Comparison of ENCODE assay signal across 9 cellular contexts in the genomic region with DNA sequence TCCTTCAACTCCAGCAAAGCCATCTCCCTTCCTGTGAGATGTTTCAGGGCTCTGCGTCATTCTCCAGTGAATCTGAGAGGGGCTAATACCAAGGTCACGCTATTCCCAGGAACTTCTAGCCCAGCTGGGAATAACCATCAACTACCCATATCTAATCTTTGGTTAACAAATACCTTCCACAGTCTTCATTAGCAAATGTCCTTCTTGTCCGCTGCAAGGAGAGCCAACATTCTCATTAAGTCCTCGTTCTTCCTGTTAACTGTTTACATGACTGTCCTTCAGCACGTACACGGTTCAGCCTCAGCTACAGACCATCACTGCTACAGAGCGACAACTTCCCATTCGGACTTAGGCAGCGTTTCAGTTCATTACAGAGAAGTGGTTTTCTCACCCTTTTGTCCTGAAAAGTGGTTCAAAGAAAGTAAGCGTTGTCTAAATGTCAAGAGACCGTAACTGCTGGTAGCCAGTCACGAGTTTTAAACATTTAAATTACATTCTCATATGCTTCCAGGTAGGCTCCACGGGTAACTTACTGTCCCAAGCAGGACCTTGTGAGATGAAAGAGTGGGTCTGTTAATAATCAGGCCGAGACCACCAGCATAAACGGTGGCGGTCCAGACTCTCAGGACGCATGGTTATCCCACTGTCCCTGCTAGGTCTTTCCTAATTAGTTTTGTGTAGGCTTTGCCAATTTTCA.
A peak's percentile ranks its signal among the peaks of the same experiment; 100 is the strongest.
DNase-seq lines count a peak whose midpoint lies in the region; ATAC-seq and TF ChIP-seq lines count a peak whose summit lies in the region.
"Had no signal": no experiment of that assay in that cellular context is flagged by ENCODE, and none has a peak within 500 bp of the region (broad histone marks: within the 10 kb centered on the region; RNA-seq: fewer than 3 reads in every experiment).

No MANE protein-coding gene starts in this region.

- H3K27ac ChIP-seq in left lung (peak overlapping the region; percentile 69 to 84), aorta (ENCODE audit: low read depth in 1 of 2, low read length in 2 of 2) (peak overlapping the region; percentile 84 to 93)

- H3K27ac Mint-ChIP-seq in HFFc6: peak overlapping the region; percentile 96

- H3K36me3 ChIP-seq in left lung (no peaks in the 10 kb centered on the region), aorta (ENCODE audit: control insufficient read depth in 1 of 2, insufficient read depth in 2 of 2, low read length in 1 of 2) (no peaks in the 10 kb centered on the region)

- intact Hi-C loops in left lung (cut with DNase I) (no loop called here), aorta (cut with DNase I) (no loop called here)

- no peaks in the 10 kb centered on the region for H3K9me3 Mint-ChIP-seq in HFFc6
- H3K9me3 Mint-ChIP-seq: neural crest cell had no signal

- H3K27me3 ChIP-seq in left lung (no peaks in the 10 kb centered on the region), aorta (ENCODE audit: control insufficient read depth in 1 of 2, insufficient read depth in 2 of 2, low read length in 1 of 2) (no peaks in the 10 kb centered on the region)

- H3K27me3 Mint-ChIP-seq in HFFc6 (ENCODE audit: insufficient read depth): no peaks in the 10 kb centered on the region

- peaks cover 34 to 89% of the 10 kb centered on the region in 2 donors for H3K4me1 ChIP-seq in left lung
- peaks cover 0 to 4% of the 10 kb centered on the region in 2 donors for H3K4me1 ChIP-seq in aorta (ENCODE audit: control insufficient read depth in 1 of 2, insufficient read depth in 2 of 2, low read length in 2 of 2)

- H3K4me1 Mint-ChIP-seq in HFFc6 (ENCODE audit: low read depth): peaks cover 82% of the 10 kb centered on the region

- peaks cover 18% of the 10 kb centered on the region; the same call in 1 of the 2 replicates for H3K36me3 Mint-ChIP-seq in HFFc6 (ENCODE audit: low read depth)

- H3K4me3 ChIP-seq in left lung (no peak overlapping the region), aorta (ENCODE audit: low read length in 2 of 2) (peak overlapping the region; percentile 40 to 74)

- DNase-seq in ELR (ENCODE audit: low read depth): peak; percentile 83
- peak; percentile 63 for DNase-seq in HFFc6
- DNase-seq in amniotic epithelial cell (ENCODE audit: low read depth): peak; percentile 96
- DNase-seq in left lung: no peak
- no peak for DNase-seq in aorta
- DNase-seq in NCI-H82 treated with DMSO at 0.1 percent for 48 hours (lab: John Stamatoyannopoulos, UW; ENCODE audit: unreplicated experiment): no peak
- no peak for DNase-seq in NCI-H82 (lab: John Stamatoyannopoulos, UW)

- peak overlapping the region; percentile 80 for H3K4me3 Mint-ChIP-seq in HFFc6
- H3K4me3 Mint-ChIP-seq: neural crest cell had no signal

- ATAC-seq in left lung (peak; percentile 65), aorta (ENCODE audit: low FRiP score) (peak; percentile 69), GM21515 (IDR thresholded peaks at IDR 0.05; ENCODE audit: unreplicated experiment) (no peak)

- 5 to 9% methylated on average over 17 of the region's 17 CpGs for WGBS in aorta, 2 donors

- TF ChIP-seq CTCF in HFFc6 (IDR thresholded peaks at IDR 0.05): no peak
- no peak for TF ChIP-seq CTCF in left lung (IDR thresholded peaks at IDR 0.05)

- H3K9me3 ChIP-seq in left lung: no peaks in the 10 kb centered on the region
- no peaks in the 10 kb centered on the region for H3K9me3 ChIP-seq in aorta (ENCODE audit: control insufficient read depth, low read length)

Comparison
In these comparisons a context has a peak if more than half of its experiments do, and no peak if none do; other contexts are left out.
1. DNase-seq: peak in ELR (single experiment), HFFc6 (single experiment) and amniotic epithelial cell (single experiment); none in left lung (0 of 2), aorta (0 of 2), NCI-H82 treated with DMSO at 0.1 percent for 48 hours (single experiment) and NCI-H82 (single experiment).
2. H3K4me3 ChIP-seq: peak in aorta (2 of 2); none in left lung (0 of 2).